In genomic region chr12:100267603-100268281, GRCh38 we compare ENCODE assay signal across 8 cellular contexts. TPM values are rescaled to one million over a fixed set of nuclear protein-coding genes. Genes with fewer than 3 reads are reported as not detected.
DNase-seq lines count a peak whose midpoint lies in the region; ATAC-seq and TF ChIP-seq lines count a peak whose summit lies in the region.

No MANE protein-coding gene starts in this region.

- H3K4me1 ChIP-seq in KMS-11 (ENCODE audit: low read depth, poor library complexity, severe bottlenecking) = peaks cover 22% of the 10 kb centered on the region

- no peaks in the 10 kb centered on the region for H4K20me1 ChIP-seq in KMS-11 (ENCODE audit: insufficient read depth)

- intact Hi-C loops in left ventricle myocardium superior (cut with micrococcal nuclease) = no loop called here

- no peaks in the 10 kb centered on the region for H3K27me3 Mint-ChIP-seq in activated naive CD4-positive, alpha-beta T cell treated with anti-CD3 and anti-CD28 coated beads, Interleukin-2, amount 50 U/mL, for 24 hours

- H3K36me3 Mint-ChIP-seq in activated naive CD4-positive, alpha-beta T cell treated with anti-CD3 and anti-CD28 coated beads, Interleukin-2, amount 50 U/mL, for 24 hours = peaks cover 2% of the 10 kb centered on the region

- H3K79me2 ChIP-seq in KMS-11 (ENCODE audit: insufficient read depth, low read depth) = peaks cover 52% of the 10 kb centered on the region; the same call in 1 of the 2 replicates

- H3K4me1 Mint-ChIP-seq in activated naive CD4-positive, alpha-beta T cell treated with anti-CD3 and anti-CD28 coated beads, Interleukin-2, amount 50 U/mL, for 24 hours = peaks cover 45% of the 10 kb centered on the region

- ATAC-seq in GM21529 (IDR thresholded peaks at IDR 0.05; ENCODE audit: unreplicated experiment) (peak; percentile 22), left ventricle myocardium superior (peak; percentile 31)

- H2AFZ ChIP-seq in KMS-11 (ENCODE audit: low read depth) = peak overlapping the region; percentile 89

- peak overlapping the region; percentile 99 for H3K4me3 Mint-ChIP-seq in activated naive CD4-positive, alpha-beta T cell treated with anti-CD3 and anti-CD28 coated beads, Interleukin-2, amount 50 U/mL, for 24 hours

- TF ChIP-seq CTCF in GM06990 (IDR thresholded peaks at IDR 0.05; ENCODE audit: insufficient read depth, low read length, poor library complexity, severe bottlenecking) (no peak), KMS-11 (conservative IDR thresholded peaks at IDR 0.05; ENCODE audit: low read depth, low read length) (no peak)

- H3K27me3 ChIP-seq in GM06990 (replicated peaks; ENCODE audit: control insufficient read depth, insufficient read depth, low read length) (no peaks in the 10 kb centered on the region), KMS-11 (ENCODE audit: insufficient read depth, low read depth) (no peaks in the 10 kb centered on the region)

- H3K36me3 ChIP-seq in GM06990 (ENCODE audit: control insufficient read depth, insufficient read depth, low read length) = no peaks in the 10 kb centered on the region
- no peaks in the 10 kb centered on the region for H3K36me3 ChIP-seq in KMS-11 (ENCODE audit: insufficient read depth)

- H3K4me3 ChIP-seq in GM06990 (replicated peaks; ENCODE audit: low read depth, low read length) (peak overlapping the region; percentile 89), KMS-11 (IDR thresholded peaks at IDR 0.05; ENCODE audit: insufficient read depth, low read depth, low read length) (peak overlapping the region; percentile 50), skeletal muscle cell (ENCODE audit: low read depth, low read length) (peak overlapping the region; percentile 87)

- no peaks in the 10 kb centered on the region for H3K9me3 Mint-ChIP-seq in activated naive CD4-positive, alpha-beta T cell treated with anti-CD3 and anti-CD28 coated beads, Interleukin-2, amount 50 U/mL, for 24 hours

- DNase-seq in GM06990 (ENCODE audit: extremely low read depth, insufficient read length) (no peak), left ventricle myocardium superior (no peak), skeletal muscle cell (ENCODE audit: low read depth) (no peak), foreskin melanocyte (no peak), HK-2 (ENCODE audit: unreplicated experiment) (no peak)

- H3K4me2 ChIP-seq in KMS-11 = peak overlapping the region; percentile 98

- H3K9ac ChIP-seq in KMS-11 = peak overlapping the region; percentile 85

- H3K27ac Mint-ChIP-seq in activated naive CD4-positive, alpha-beta T cell treated with anti-CD3 and anti-CD28 coated beads, Interleukin-2, amount 50 U/mL, for 24 hours = peak overlapping the region; percentile 74

- peak overlapping the region; percentile 78 for H3K27ac ChIP-seq in KMS-11

RNA-seq across cellular contexts. Expression of gene SCYL2, which starts 0.8 kb away (rescaled TPM):
- 29.7 TPM for total RNA-seq in left ventricle myocardium superior

RNA-seq across cellular contexts. Expression of gene DEPDC4, which starts 0.9 kb away (rescaled TPM):
- 0.40 TPM for total RNA-seq in left ventricle myocardium superior
